Comparison of ENCODE assay signal across 8 cellular contexts in the genomic region with DNA sequence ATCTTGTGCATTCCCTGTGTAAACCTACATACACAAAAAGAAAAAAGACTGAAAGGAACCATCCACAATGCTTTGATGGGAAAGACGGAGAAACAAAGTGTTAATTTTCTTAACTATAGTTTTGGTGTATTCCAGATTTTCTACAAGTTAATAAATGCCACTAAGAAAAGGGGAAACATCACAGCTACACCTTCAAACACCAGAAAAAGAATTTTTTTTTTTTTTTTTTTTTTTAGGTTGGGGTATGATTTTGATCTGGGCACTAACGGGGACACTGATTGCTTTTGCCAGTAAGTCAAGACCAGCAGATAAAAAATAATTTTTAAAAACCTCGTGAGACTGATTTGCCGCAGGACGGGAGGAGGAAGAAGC. TPM values are rescaled to one million over a fixed set of nuclear protein-coding genes. Genes with fewer than 3 reads are reported as not detected.
A peak's percentile ranks its signal among the peaks of the same experiment; 100 is the strongest.
DNase-seq lines count a peak whose midpoint lies in the region; ATAC-seq and TF ChIP-seq lines count a peak whose summit lies in the region.

No MANE protein-coding gene starts in this region.

- peaks cover 0 to 18% (median 7%) of the 10 kb centered on the region in 10 experiments; a peak in 12 of 20 replicates for H3K4me1 ChIP-seq in BLaER1 treated with 17β-estradiol and CSF1 and Interleukin-3, amounts not matched to agents 10 nM and 100 nM
- H3K4me1 ChIP-seq in Loucy (ENCODE audit: insufficient read depth, low read length, poor library complexity, severe bottlenecking) (no peaks in the 10 kb centered on the region), duodenal mucosa (ENCODE audit: control insufficient read depth in 1 of 2, insufficient read depth in 2 of 2, low read length in 2 of 2) (peaks cover 4% of the 10 kb centered on the region in 2 donors)

- no peak for TF ChIP-seq CTCF in Loucy (conservative IDR thresholded peaks at IDR 0.05; ENCODE audit: low read length)
- no peak for TF ChIP-seq CTCF in neural cell (IDR thresholded peaks at IDR 0.05; ENCODE audit: poor library complexity, severe bottlenecking)

- H3F3A ChIP-seq in Loucy (ENCODE audit: low read depth), result no peaks in the 10 kb centered on the region
- H3F3A ChIP-seq in neural cell (ENCODE audit: insufficient read depth, low read length, poor library complexity, severe bottlenecking), result no peaks in the 10 kb centered on the region

- ATAC-seq in left colon (no peak), GM21423 (IDR thresholded peaks at IDR 0.05; ENCODE audit: unreplicated experiment) (no peak), HG03135 (IDR thresholded peaks at IDR 0.05; ENCODE audit: unreplicated experiment) (no peak)

- H3K9me3 ChIP-seq in BLaER1 treated with 17β-estradiol and CSF1 and Interleukin-3, amounts not matched to agents 10 nM and 100 nM (replicated peaks in 1 of 11), result 0 out of 22 replicates have a peak, but pooled peaks cover 0 to 3% (median 0%) of the 10 kb centered on the region in 11 experiments
- H3K9me3 ChIP-seq in Loucy (ENCODE audit: insufficient read depth, low read depth, low read length), result no peaks in the 10 kb centered on the region
- no peaks in the 10 kb centered on the region for H3K9me3 ChIP-seq in duodenal mucosa (ENCODE audit: control insufficient read depth in 1 of 2, low read length in 2 of 2)
- no peaks in the 10 kb centered on the region for H3K9me3 ChIP-seq in neural cell (ENCODE audit: low read length)

- H3K27ac ChIP-seq in BLaER1 treated with 17β-estradiol and CSF1 and Interleukin-3, amounts not matched to agents 10 nM and 100 nM, result peak overlapping the region; percentile 58 to 90 (median 81); a peak in 21 of 22 replicates
- H3K27ac ChIP-seq in duodenal mucosa (ENCODE audit: low read depth, low read length) (no peak overlapping the region), neural cell (ENCODE audit: low read length) (peak overlapping the region; percentile 80)

- no peaks in the 10 kb centered on the region for H3K27me3 ChIP-seq in BLaER1 treated with 17β-estradiol and CSF1 and Interleukin-3, amounts not matched to agents 10 nM and 100 nM
- no peaks in the 10 kb centered on the region for H3K27me3 ChIP-seq in Loucy (ENCODE audit: insufficient read depth, low read length, poor library complexity, severe bottlenecking)
- H3K27me3 ChIP-seq in duodenal mucosa (ENCODE audit: control insufficient read depth in 1 of 2, insufficient read depth in 2 of 2, low read length in 2 of 2), result no peaks in the 10 kb centered on the region
- no peaks in the 10 kb centered on the region for H3K27me3 ChIP-seq in neural cell (ENCODE audit: insufficient read depth, low read depth, low read length)

- peak overlapping the region; percentile 57 to 79 (median 70) for H3K4me3 ChIP-seq in BLaER1 treated with 17β-estradiol and CSF1 and Interleukin-3, amounts not matched to agents 10 nM and 100 nM
- H3K4me3 ChIP-seq in Loucy (ENCODE audit: low read length, poor library complexity, severe bottlenecking), result peak overlapping the region; percentile 92
- peak overlapping the region; percentile 83 to 97 for H3K4me3 ChIP-seq in duodenal mucosa (ENCODE audit: low read depth in 1 of 2, low read length in 2 of 2)
- H3K4me3 ChIP-seq in neural cell (ENCODE audit: low read length), result peak overlapping the region; percentile 71

- TF ChIP-seq RAD21 in neural cell (conservative IDR thresholded peaks at IDR 0.05), result no peak

- TF ChIP-seq EP300 in neural cell (conservative IDR thresholded peaks at IDR 0.05; ENCODE audit: poor library complexity, severe bottlenecking), result no peak

- H3K4me2 ChIP-seq in BLaER1 treated with 17β-estradiol and CSF1 and Interleukin-3, amounts not matched to agents 10 nM and 100 nM, result peak overlapping the region; percentile 62 to 89 (median 73)
- H3K4me2 ChIP-seq in Loucy (ENCODE audit: low read depth, low read length, poor library complexity, severe bottlenecking), result peak overlapping the region; percentile 87
- peak overlapping the region; percentile 33 for H3K4me2 ChIP-seq in neural cell (ENCODE audit: low read length)

- intact Hi-C loops in left colon (cut with DNase I, micrococcal nuclease), result no loop called here

- H2AFZ ChIP-seq in Loucy (ENCODE audit: low read length) (peak overlapping the region; percentile 97; the same call in 1 of the 2 replicates), neural cell (ENCODE audit: low read depth, low read length) (peak overlapping the region; percentile 61)

- H3K9me2 ChIP-seq in Loucy (replicated peaks; ENCODE audit: low read depth, low read length), result no peaks in the 10 kb centered on the region
- H3K9me2 ChIP-seq in neural cell (ENCODE audit: insufficient read depth, low read length), result no peaks in the 10 kb centered on the region

- H4K20me1 ChIP-seq in BLaER1 treated with 17β-estradiol and CSF1 and Interleukin-3, amounts not matched to agents 10 nM and 100 nM, result no peaks in the 10 kb centered on the region
- H4K20me1 ChIP-seq in Loucy (ENCODE audit: insufficient read depth, low read length, poor library complexity, severe bottlenecking) (no peaks in the 10 kb centered on the region), neural cell (ENCODE audit: insufficient read depth) (no peaks in the 10 kb centered on the region)

- H3K79me2 ChIP-seq in Loucy (ENCODE audit: insufficient read depth, low read length), result no peaks in the 10 kb centered on the region
- peaks cover 3% of the 10 kb centered on the region for H3K79me2 ChIP-seq in neural cell (replicated peaks; ENCODE audit: insufficient read depth, low read length)

- no peak for DNase-seq in left colon
- DNase-seq in COLO829 (ENCODE audit: low spot score), result no peak

- peaks cover 6 to 33% (median 19%) of the 10 kb centered on the region in 11 experiments; a peak in 17 of 22 replicates for H3K36me3 ChIP-seq in BLaER1 treated with 17β-estradiol and CSF1 and Interleukin-3, amounts not matched to agents 10 nM and 100 nM
- H3K36me3 ChIP-seq in Loucy (ENCODE audit: insufficient read depth, low read length), result no peaks in the 10 kb centered on the region
- H3K36me3 ChIP-seq in duodenal mucosa (ENCODE audit: control insufficient read depth in 1 of 2, insufficient read depth in 2 of 2, low read length in 2 of 2), result peaks cover 5 to 24% of the 10 kb centered on the region in 2 donors
- no peaks in the 10 kb centered on the region for H3K36me3 ChIP-seq in neural cell (ENCODE audit: insufficient read depth, low read length)

- H3K9ac ChIP-seq in BLaER1 treated with 17β-estradiol and CSF1 and Interleukin-3, amounts not matched to agents 10 nM and 100 nM, result peak overlapping the region; percentile 74 to 86 (median 82)
- peak overlapping the region; percentile 65 for H3K9ac ChIP-seq in Loucy (ENCODE audit: low read depth, low read length, poor library complexity, severe bottlenecking)
- peak overlapping the region in 1 of 2 donors; percentile 54 for H3K9ac ChIP-seq in duodenal mucosa (ENCODE audit: low read depth in 1 of 2, low read length in 2 of 2)
- H3K9ac ChIP-seq in neural cell (ENCODE audit: low read length), result peak overlapping the region; percentile 70

TF ChIP-seq in neural cell, 6 proteins besides CTCF, POLR2A, EP300 and RAD21:
- no peak for TF ChIP-seq POLR2AphosphoS5 (IDR thresholded peaks at IDR 0.05)
- TF ChIP-seq EZH2 (IDR thresholded peaks at IDR 0.05; ENCODE audit: borderline replicate concordance, insufficient read depth, low read length, poor library complexity, severe bottlenecking), result no peak
- TF ChIP-seq, protein P1, sequence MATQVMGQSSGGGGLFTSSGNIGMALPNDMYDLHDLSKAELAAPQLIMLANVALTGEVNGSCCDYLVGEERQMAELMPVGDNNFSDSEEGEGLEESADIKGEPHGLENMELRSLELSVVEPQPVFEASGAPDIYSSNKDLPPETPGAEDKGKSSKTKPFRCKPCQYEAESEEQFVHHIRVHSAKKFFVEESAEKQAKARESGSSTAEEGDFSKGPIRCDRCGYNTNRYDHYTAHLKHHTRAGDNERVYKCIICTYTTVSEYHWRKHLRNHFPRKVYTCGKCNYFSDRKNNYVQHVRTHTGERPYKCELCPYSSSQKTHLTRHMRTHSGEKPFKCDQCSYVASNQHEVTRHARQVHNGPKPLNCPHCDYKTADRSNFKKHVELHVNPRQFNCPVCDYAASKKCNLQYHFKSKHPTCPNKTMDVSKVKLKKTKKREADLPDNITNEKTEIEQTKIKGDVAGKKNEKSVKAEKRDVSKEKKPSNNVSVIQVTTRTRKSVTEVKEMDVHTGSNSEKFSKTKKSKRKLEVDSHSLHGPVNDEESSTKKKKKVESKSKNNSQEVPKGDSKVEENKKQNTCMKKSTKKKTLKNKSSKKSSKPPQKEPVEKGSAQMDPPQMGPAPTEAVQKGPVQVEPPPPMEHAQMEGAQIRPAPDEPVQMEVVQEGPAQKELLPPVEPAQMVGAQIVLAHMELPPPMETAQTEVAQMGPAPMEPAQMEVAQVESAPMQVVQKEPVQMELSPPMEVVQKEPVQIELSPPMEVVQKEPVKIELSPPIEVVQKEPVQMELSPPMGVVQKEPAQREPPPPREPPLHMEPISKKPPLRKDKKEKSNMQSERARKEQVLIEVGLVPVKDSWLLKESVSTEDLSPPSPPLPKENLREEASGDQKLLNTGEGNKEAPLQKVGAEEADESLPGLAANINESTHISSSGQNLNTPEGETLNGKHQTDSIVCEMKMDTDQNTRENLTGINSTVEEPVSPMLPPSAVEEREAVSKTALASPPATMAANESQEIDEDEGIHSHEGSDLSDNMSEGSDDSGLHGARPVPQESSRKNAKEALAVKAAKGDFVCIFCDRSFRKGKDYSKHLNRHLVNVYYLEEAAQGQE (IDR thresholded peaks at IDR 0.05; ENCODE audit: borderline replicate concordance), result no peak

RNA-seq across cellular contexts. Expression of a gene that starts 0.3 kb away (rescaled TPM):
- 7.9 and 11.9 TPM in 2 replicates for polyA plus RNA-seq in neural cell
- polyA minus RNA-seq in neural cell, result 10.0 and 14.2 TPM in 2 replicates
- total RNA-seq in left colon, result 10 to 100 TPM; 11.6 to 14.5 TPM

RNA-seq across cellular contexts. Expression of a gene that starts 12.6 kb away (rescaled TPM):
- polyA plus RNA-seq in neural cell, result 26.4 and 30.6 TPM in 2 replicates
- 64.8 and 71.3 TPM in 2 replicates for polyA minus RNA-seq in neural cell
- total RNA-seq in left colon, result 1 to 10 TPM; 3.6 to 4.0 TPM

RNA-seq across cellular contexts. Expression of a gene that starts 59.6 kb away (rescaled TPM):
- not detected in 2 replicates for polyA plus RNA-seq in neural cell
- polyA minus RNA-seq in neural cell, result not detected in 2 replicates
- 1 to 10 TPM; 3.6 to 3.9 TPM for total RNA-seq in left colon

Comparison
In these comparisons a context has a peak if more than half of its experiments do, and no peak if none do; other contexts are left out.
1. H3K4me2 ChIP-seq: peak in every context shown above with its lines; median percentile 87 in Loucy; 73 in BLaER1 treated with 17β-estradiol and CSF1 and Interleukin-3, amounts not matched to agents 10 nM and 100 nM; 33 in neural cell.